ENCODE assay signal across 9 cellular contexts in the genomic region with DNA sequence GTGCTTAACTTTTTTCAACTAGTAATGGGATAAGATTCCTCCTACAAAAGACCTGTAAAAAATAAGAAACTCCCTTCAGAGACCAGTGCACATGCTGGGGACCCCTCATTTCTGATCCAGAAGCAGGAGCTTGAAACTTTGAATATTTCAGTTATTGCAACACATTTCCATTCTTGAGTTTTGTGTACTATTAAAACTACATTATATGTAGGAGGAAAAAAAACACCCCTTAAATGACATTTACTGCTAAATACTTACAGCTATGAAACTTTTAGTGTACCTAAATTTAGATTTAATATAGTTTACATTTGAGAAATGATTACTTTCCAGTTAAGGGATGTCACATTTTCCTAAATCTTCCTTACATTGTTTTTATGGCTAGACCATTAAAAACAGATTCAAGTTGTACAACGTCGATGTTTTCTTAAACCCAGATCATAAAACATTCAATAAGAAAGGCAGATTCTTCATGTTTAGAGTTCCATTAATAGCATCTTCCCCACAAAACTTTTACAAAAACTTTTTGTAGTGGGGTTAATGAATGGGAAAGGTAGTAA. TPM values are rescaled to one million over a fixed set of nuclear protein-coding genes. Genes with fewer than 3 reads are reported as not detected.
DNase-seq lines count a peak whose midpoint lies in the region; ATAC-seq, FAIRE-seq and TF ChIP-seq lines count a peak whose summit lies in the region.
"Had no signal": no experiment of that assay in that cellular context is flagged by ENCODE, and none has a peak within 500 bp of the region (broad histone marks: within the 10 kb centered on the region; RNA-seq: fewer than 3 reads in every experiment).

No MANE protein-coding gene starts in this region.

- no peak for TF ChIP-seq CTCF in astrocyte (IDR thresholded peaks at IDR 0.05; ENCODE audit: insufficient read depth, low read depth, low read length)
- no peak for TF ChIP-seq CTCF in hepatocyte (IDR thresholded peaks at IDR 0.05; ENCODE audit: poor library complexity)

- H3K9me3 Mint-ChIP-seq in astrocyte (ENCODE audit: unreplicated experiment), result peaks cover 2% of the 10 kb centered on the region
- H3K9me3 Mint-ChIP-seq in T-helper 2 cell treated with Interferon-gamma antibody and Interleukin-4, amounts not matched to agents 5 μg/mL and 100 μg/mL, for 36 hours, result no peaks in the 10 kb centered on the region

- H3K36me3 ChIP-seq in astrocyte (ENCODE audit: insufficient read depth, low read length) (peaks cover 12% of the 10 kb centered on the region), hepatocyte (replicated peaks; ENCODE audit: insufficient read depth, low read depth) (peaks cover 3% of the 10 kb centered on the region), rectal smooth muscle tissue (ENCODE audit: control insufficient read depth, insufficient read depth, low read length) (no peaks in the 10 kb centered on the region)

- FAIRE-seq in astrocyte (lab: Jason Lieb, UNC), result no peak

- H3K9ac ChIP-seq in astrocyte (ENCODE audit: low read length), result peak overlapping the region; percentile 94
- no peak overlapping the region for H3K9ac ChIP-seq in rectal smooth muscle tissue (ENCODE audit: low read length)

- H3K4me3 ChIP-seq in astrocyte (ENCODE audit: insufficient read depth, low read depth, low read length) (peak overlapping the region; percentile 83), hepatocyte (peak overlapping the region; percentile 72), rectal smooth muscle tissue (ENCODE audit: low read length) (peak overlapping the region; percentile 87)

- peak overlapping the region; percentile 86 for H3K4me3 Mint-ChIP-seq in astrocyte (ENCODE audit: unreplicated experiment)
- no peak overlapping the region for H3K4me3 Mint-ChIP-seq in T-helper 2 cell treated with Interferon-gamma antibody and Interleukin-4, amounts not matched to agents 5 μg/mL and 100 μg/mL, for 36 hours
- H3K4me3 Mint-ChIP-seq: CD8-positive, alpha-beta memory T cell had no signal

- H4K20me1 ChIP-seq in astrocyte (ENCODE audit: insufficient read depth, low read length) (peaks cover 2% of the 10 kb centered on the region), hepatocyte (ENCODE audit: insufficient read depth, poor library complexity, severe bottlenecking) (no peaks in the 10 kb centered on the region)

- DNase-seq in EH (ENCODE audit: low read depth) (peak; percentile 48), astrocyte (ENCODE audit: low read depth) (no peak), hepatocyte (ENCODE audit: low spot score) (no peak), NCI-H526 (lab: John Stamatoyannopoulos, UW) (no peak), NCI-H446 (lab: John Stamatoyannopoulos, UW) (no peak)
- DNase-seq in T-helper 2 cell treated with Interferon-gamma antibody and Interleukin-4, amounts not matched to agents 5 μg/mL and 100 μg/mL, for 36 hours (ENCODE audit: low spot score), result no peak
- DNase-seq: CD8-positive, alpha-beta memory T cell had no signal

- no peaks in the 10 kb centered on the region for H3K27me3 Mint-ChIP-seq in astrocyte (ENCODE audit: low read depth, unreplicated experiment)
- peaks cover 33% of the 10 kb centered on the region for H3K27me3 Mint-ChIP-seq in T-helper 2 cell treated with Interferon-gamma antibody and Interleukin-4, amounts not matched to agents 5 μg/mL and 100 μg/mL, for 36 hours (ENCODE audit: low read depth)

- peaks cover 29% of the 10 kb centered on the region for H3K4me1 Mint-ChIP-seq in astrocyte (ENCODE audit: low read depth, unreplicated experiment)
- peaks cover 3% of the 10 kb centered on the region for H3K4me1 Mint-ChIP-seq in T-helper 2 cell treated with Interferon-gamma antibody and Interleukin-4, amounts not matched to agents 5 μg/mL and 100 μg/mL, for 36 hours (ENCODE audit: low read depth)

- H3K27me3 ChIP-seq in astrocyte (ENCODE audit: insufficient read depth, low read length) (no peaks in the 10 kb centered on the region), hepatocyte (no peaks in the 10 kb centered on the region), rectal smooth muscle tissue (ENCODE audit: control insufficient read depth, insufficient read depth, low read length) (no peaks in the 10 kb centered on the region)

- H3K4me2 ChIP-seq in astrocyte (ENCODE audit: low read length) (peak overlapping the region; percentile 90), hepatocyte (peak overlapping the region; percentile 79)

- H3K27ac Mint-ChIP-seq in astrocyte (ENCODE audit: unreplicated experiment), result peak overlapping the region; percentile 75
- H3K27ac Mint-ChIP-seq in T-helper 2 cell treated with Interferon-gamma antibody and Interleukin-4, amounts not matched to agents 5 μg/mL and 100 μg/mL, for 36 hours, result no peak overlapping the region
- H3K27ac Mint-ChIP-seq: CD8-positive, alpha-beta memory T cell had no signal

- WGBS in hepatocyte (ENCODE audit: low lambda C conversion rate, missing lambda C conversion rate), result 17% methylated on average over 2 of the region's 2 CpGs

- H3K9me3 ChIP-seq in astrocyte (ENCODE audit: insufficient read depth, low read depth, low read length) (no peaks in the 10 kb centered on the region), hepatocyte (ENCODE audit: low read depth) (no peaks in the 10 kb centered on the region)

- H3K79me2 ChIP-seq in astrocyte (ENCODE audit: insufficient read depth, low read length) (peaks cover 84% of the 10 kb centered on the region), hepatocyte (peaks cover 82% of the 10 kb centered on the region)

- H3K27ac ChIP-seq in astrocyte (ENCODE audit: low read depth, low read length) (peak overlapping the region; percentile 87), hepatocyte (peak overlapping the region; percentile 94), rectal smooth muscle tissue (ENCODE audit: low read depth, low read length) (peak overlapping the region; percentile 88)

- peaks cover 25% of the 10 kb centered on the region for H3K4me1 ChIP-seq in astrocyte (ENCODE audit: insufficient read depth, low read length)
- peaks cover 26% of the 10 kb centered on the region for H3K4me1 ChIP-seq in hepatocyte (ENCODE audit: insufficient read depth)
- peaks cover 13% of the 10 kb centered on the region for H3K4me1 ChIP-seq in rectal smooth muscle tissue (ENCODE audit: control insufficient read depth, insufficient read depth, low read length)

- H3K9me2 ChIP-seq in hepatocyte (replicated peaks; ENCODE audit: insufficient read depth), result no peaks in the 10 kb centered on the region

- no peak for ATAC-seq in HG03196 (IDR thresholded peaks at IDR 0.05; ENCODE audit: unreplicated experiment)

- peaks cover 14% of the 10 kb centered on the region for H3K36me3 Mint-ChIP-seq in astrocyte (ENCODE audit: low read depth, unreplicated experiment)
- no peaks in the 10 kb centered on the region for H3K36me3 Mint-ChIP-seq in T-helper 2 cell treated with Interferon-gamma antibody and Interleukin-4, amounts not matched to agents 5 μg/mL and 100 μg/mL, for 36 hours (ENCODE audit: low read depth)

- H2AFZ ChIP-seq in astrocyte (ENCODE audit: low read depth, low read length), result no peak overlapping the region
- no peak overlapping the region for H2AFZ ChIP-seq in hepatocyte

RNA-seq across cellular contexts. Expression of a gene that starts 4.1 kb away (rescaled TPM):
- total RNA-seq in astrocyte, result 96.0 and 129 TPM in 2 replicates
- 63.9 and 71.5 TPM in 2 replicates for total RNA-seq in hepatocyte
- 21.7 and 23.7 TPM in 2 replicates for polyA plus RNA-seq in hepatocyte
- polyA plus RNA-seq: CD8-positive, alpha-beta memory T cell had no signal
